Comparison of ENCODE assay signal across 10 cellular contexts in the genomic region with DNA sequence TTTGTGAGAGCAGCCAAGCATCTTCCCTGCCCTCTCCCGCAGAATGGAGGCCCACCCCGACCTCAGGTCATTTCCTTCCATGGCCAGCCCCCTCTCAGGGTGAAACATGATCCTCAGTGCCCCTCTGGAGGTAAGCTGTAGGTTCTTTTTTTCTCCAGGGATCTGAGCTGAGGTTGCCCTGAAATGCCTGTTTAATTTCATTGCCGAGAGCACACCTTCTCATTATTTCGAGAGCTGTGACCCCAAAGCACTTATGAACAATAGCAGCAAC.
A peak's percentile ranks its signal among the peaks of the same experiment; 100 is the strongest.
DNase-seq lines count a peak whose midpoint lies in the region; ATAC-seq and TF ChIP-seq lines count a peak whose summit lies in the region.
"Had no signal": no experiment of that assay in that cellular context is flagged by ENCODE, and none has a peak within 500 bp of the region (broad histone marks: within the 10 kb centered on the region; RNA-seq: fewer than 3 reads in every experiment).

No MANE protein-coding gene starts in this region.

- no peak overlapping the region for H3K9ac ChIP-seq in Loucy (ENCODE audit: low read depth, low read length, poor library complexity, severe bottlenecking)
- peak overlapping the region in 3 of 5 donors; percentile 49 to 66 (median 53) for H3K9ac ChIP-seq in subcutaneous abdominal adipose tissue (ENCODE audit: low read length in 5 of 5)

- peak overlapping the region; percentile 44; the same call in 1 of the 2 replicates for H2AFZ ChIP-seq in Loucy (ENCODE audit: low read length)

- peaks cover 56% of the 10 kb centered on the region for H3K4me1 Mint-ChIP-seq in brain

- ATAC-seq in lung (ENCODE audit: insufficient read depth, low FRiP score) = no peak
- ATAC-seq: activated CD4-positive, CD25-positive, alpha-beta regulatory T cell treated with anti-CD3 and anti-CD28 coated beads, Interleukin-2, amount 50 U/mL, for 24 hours; stimulated activated naive CD8-positive, alpha-beta T cell treated with anti-CD3 and anti-CD28 coated beads, Interleukin-15, amount 100 ng/mL, for 72 hours had no signal

- peaks cover 13% of the 10 kb centered on the region for H3K4me1 ChIP-seq in Loucy (ENCODE audit: insufficient read depth, low read length, poor library complexity, severe bottlenecking)
- peaks cover 2 to 12% of the 10 kb centered on the region in 2 donors for H3K4me1 ChIP-seq in lung (ENCODE audit: control insufficient read depth in 2 of 2, insufficient read depth in 2 of 2, low read length in 2 of 2)
- peaks cover 7 to 40% (median 28%) of the 10 kb centered on the region in 5 donors for H3K4me1 ChIP-seq in subcutaneous abdominal adipose tissue (ENCODE audit: control insufficient read depth in 5 of 5, insufficient read depth in 5 of 5, low read length in 5 of 5)

- 60 to 89% methylated on average over 4 of the region's 4 CpGs for WGBS in lung, 2 donors

- no peaks in the 10 kb centered on the region for H3K79me2 ChIP-seq in Loucy (ENCODE audit: insufficient read depth, low read length)

- H3K4me3 ChIP-seq in Loucy (ENCODE audit: low read length, poor library complexity, severe bottlenecking) (no peak overlapping the region), lung (no peak overlapping the region), subcutaneous abdominal adipose tissue (ENCODE audit: low read depth in 1 of 5, low read length in 5 of 5) (no peak overlapping the region)

- TF ChIP-seq CTCF in Loucy (conservative IDR thresholded peaks at IDR 0.05; ENCODE audit: low read length) (no peak), brain (conservative IDR thresholded peaks at IDR 0.05) (no peak), lung (IDR thresholded peaks at IDR 0.05; ENCODE audit: control extremely low read depth, extremely low read depth) (no peak)

- H3K9me3 Mint-ChIP-seq in brain = peaks cover 0 to 2% (median 0%) of the 10 kb centered on the region in 5 experiments
- H3K9me3 Mint-ChIP-seq: stimulated activated naive CD8-positive, alpha-beta T cell treated with anti-CD3 and anti-CD28 coated beads, Interleukin-15, amount 100 ng/mL, for 72 hours had no signal

- H3F3A ChIP-seq in Loucy (ENCODE audit: low read depth) = no peaks in the 10 kb centered on the region

- H3K4me3 Mint-ChIP-seq in brain = no peak overlapping the region

- H3K9me2 ChIP-seq in Loucy (replicated peaks; ENCODE audit: low read depth, low read length) = no peaks in the 10 kb centered on the region
- H3K9me2 ChIP-seq: SK-N-SH had no signal

- no peaks in the 10 kb centered on the region for H3K36me3 Mint-ChIP-seq in brain

- peak overlapping the region; percentile 43 to 74 for H3K27ac ChIP-seq in lung (ENCODE audit: low read depth in 1 of 2, low read length in 1 of 2)
- peak overlapping the region; percentile 97 for H3K27ac ChIP-seq in subcutaneous abdominal adipose tissue (ENCODE audit: low read depth, low read length)

- H3K9me3 ChIP-seq in Loucy (ENCODE audit: insufficient read depth, low read depth, low read length) = no peaks in the 10 kb centered on the region
- no peaks in the 10 kb centered on the region for H3K9me3 ChIP-seq in lung (ENCODE audit: control insufficient read depth in 2 of 2, insufficient read depth in 1 of 2, low read length in 1 of 2)
- H3K9me3 ChIP-seq in subcutaneous abdominal adipose tissue (ENCODE audit: control insufficient read depth in 5 of 5, low read length in 5 of 5) = no peaks in the 10 kb centered on the region
- H3K9me3 ChIP-seq: SK-N-SH had no signal

- peak overlapping the region in 3 of 5 experiments; percentile 89 to 92 (median 90) for H3K27ac Mint-ChIP-seq in brain
- H3K27ac Mint-ChIP-seq: stimulated activated naive CD8-positive, alpha-beta T cell treated with anti-CD3 and anti-CD28 coated beads, Interleukin-15, amount 100 ng/mL, for 72 hours had no signal

- peak overlapping the region; percentile 48 for H3K4me2 ChIP-seq in Loucy (ENCODE audit: low read depth, low read length, poor library complexity, severe bottlenecking)

- no peak for DNase-seq in lung (ENCODE audit: low spot score)
- no peak for DNase-seq in NCI-H1048 (lab: John Stamatoyannopoulos, UW)
- no peak for DNase-seq in HuH-7 (ENCODE audit: low spot score)
- DNase-seq in stimulated activated CD4-positive, alpha-beta T cell treated with anti-CD3 and anti-CD28 coated beads, Interleukin-1b, Interleukin-23, amount 100 ng/mL, for 48 hours = no peak

- no peaks in the 10 kb centered on the region for H4K20me1 ChIP-seq in Loucy (ENCODE audit: insufficient read depth, low read length, poor library complexity, severe bottlenecking)

- H3K27me3 ChIP-seq in Loucy (ENCODE audit: insufficient read depth, low read length, poor library complexity, severe bottlenecking) = no peaks in the 10 kb centered on the region
- no peaks in the 10 kb centered on the region for H3K27me3 ChIP-seq in lung (ENCODE audit: control insufficient read depth, insufficient read depth)
- H3K27me3 ChIP-seq in subcutaneous abdominal adipose tissue (ENCODE audit: control insufficient read depth in 5 of 5, insufficient read depth in 4 of 5, low read length in 5 of 5) = no peaks in the 10 kb centered on the region

- H3K27me3 Mint-ChIP-seq in brain = peaks cover 5% of the 10 kb centered on the region
- H3K27me3 Mint-ChIP-seq: stimulated activated naive CD8-positive, alpha-beta T cell treated with anti-CD3 and anti-CD28 coated beads, Interleukin-15, amount 100 ng/mL, for 72 hours had no signal

- H3K36me3 ChIP-seq in Loucy (ENCODE audit: insufficient read depth, low read length) = no peaks in the 10 kb centered on the region
- no peaks in the 10 kb centered on the region for H3K36me3 ChIP-seq in lung (ENCODE audit: control insufficient read depth in 2 of 2, insufficient read depth in 2 of 2, low read length in 2 of 2)
- H3K36me3 ChIP-seq in subcutaneous abdominal adipose tissue (ENCODE audit: control insufficient read depth in 5 of 5, insufficient read depth in 5 of 5, low read length in 5 of 5) = no peaks in the 10 kb centered on the region
